23 cellular contexts compared by ENCODE assay signal in genomic region chr3:74053970-74054369, GRCh38.
DNase-seq lines count a peak whose midpoint lies in the region; ATAC-seq and TF ChIP-seq lines count a peak whose summit lies in the region.
"Had no signal": no experiment of that assay in that cellular context is flagged by ENCODE, and none has a peak within 500 bp of the region (broad histone marks: within the 10 kb centered on the region; RNA-seq: fewer than 3 reads in every experiment).

No MANE protein-coding gene starts in this region.

- intact Hi-C loops in Right ventricle myocardium superior (cut with DNase I) (no loop called here), heart left ventricle (cut with DNase I) (no loop called here), body of pancreas (cut with DNase I) (no loop called here)

- no peaks in the 10 kb centered on the region for H3K9me2 ChIP-seq in SK-N-SH

- no peak for TF ChIP-seq RAD21 in SK-N-SH (IDR thresholded peaks at IDR 0.05; ENCODE audit: low read length)

- no peak overlapping the region for H3K4me2 ChIP-seq in SK-N-SH
- H3K4me2 ChIP-seq: BLaER1 had no signal

- H3K27me3 ChIP-seq in heart left ventricle (no peaks in the 10 kb centered on the region), SK-N-SH (ENCODE audit: insufficient read depth) (no peaks in the 10 kb centered on the region), body of pancreas (no peaks in the 10 kb centered on the region)
- H3K27me3 ChIP-seq: BE2C, BLaER1 had no signal

- TF ChIP-seq POLR2A in heart left ventricle (IDR thresholded peaks at IDR 0.05) (no peak), body of pancreas (IDR thresholded peaks at IDR 0.05) (no peak)

- H3K27ac ChIP-seq in heart left ventricle: no peak overlapping the region
- no peak overlapping the region for H3K27ac ChIP-seq in SK-N-SH (ENCODE audit: low read depth in 2 of 2, low read length in 1 of 2)
- H3K27ac ChIP-seq in body of pancreas: no peak overlapping the region
- H3K27ac ChIP-seq: BLaER1 had no signal

- no peak overlapping the region for H2AFZ ChIP-seq in SK-N-SH (ENCODE audit: low read depth)

- no peak for TF ChIP-seq EP300 in SK-N-SH (IDR thresholded peaks at IDR 0.05; ENCODE audit: borderline replicate concordance in 1 of 2, low read depth in 1 of 2, low read length in 1 of 2)

- H3K4me1 ChIP-seq in heart left ventricle (no peaks in the 10 kb centered on the region), SK-N-SH (ENCODE audit: control insufficient read depth in 1 of 2, insufficient read depth in 2 of 2, low read depth in 1 of 2, low read length in 1 of 2) (no peaks in the 10 kb centered on the region; a peak in 1 of 4 replicates), body of pancreas (no peaks in the 10 kb centered on the region)
- H3K4me1 ChIP-seq: BE2C, BLaER1 had no signal

- no peaks in the 10 kb centered on the region for H3F3A ChIP-seq in SK-N-SH (replicated peaks; ENCODE audit: insufficient read depth)

- H4K20me1 ChIP-seq in SK-N-SH (ENCODE audit: insufficient read depth): no peaks in the 10 kb centered on the region
- H4K20me1 ChIP-seq: BLaER1 had no signal

- ATAC-seq in Right ventricle myocardium superior (ENCODE audit: poor library complexity): peak; percentile 41
- ATAC-seq in heart left ventricle: no peak
- no peak for ATAC-seq in body of pancreas
- ATAC-seq: GM12878 had no signal

- CTCF ChIA-PET in SK-N-SH (lab: Yijun Ruan, JAX): interaction anchor here (1.4 kb wide), 1 partner anchor 947 kb away, joined by 3 read pairs; no protein-coding TSS in a partner anchor

- POLR2A ChIA-PET in SK-N-SH (lab: Yijun Ruan, JAX): interaction anchor here (0.5 kb wide), 1 partner anchor 715 kb away, joined by 3 read pairs; no protein-coding TSS in a partner anchor

- DNase-seq in Right ventricle myocardium superior (no peak), heart left ventricle (no peak), HFF-Myc (ENCODE audit: extremely low read depth, low read depth) (peak; percentile 1), SK-N-SH (no peak), body of pancreas (no peak), H4 (ENCODE audit: low spot score) (no peak)
- DNase-seq: 8988T; ACHN; BE2C; C1 segment of cervical spinal cord; CD4-positive, alpha-beta memory T cell; CD4-positive, CD25-positive, alpha-beta regulatory T cell; CD8-positive, alpha-beta memory T cell; COR-L47; DMS 273 treated with DMSO at 0.1 percent for 48 hours; DMS153; DMS53; DMS79; DND-41; EL; GDM1 had no signal

- TF ChIP-seq CTCF in heart left ventricle (IDR thresholded peaks at IDR 0.05): no peak
- no peak for TF ChIP-seq CTCF in HFF-Myc (IDR thresholded peaks at IDR 0.05; ENCODE audit: low read depth, low read length, missing control alignments)
- TF ChIP-seq CTCF in SK-N-SH (IDR thresholded peaks at IDR 0.05): no peak
- TF ChIP-seq CTCF in body of pancreas (IDR thresholded peaks at IDR 0.05): no peak

- no peaks in the 10 kb centered on the region for H3K79me2 ChIP-seq in SK-N-SH (ENCODE audit: insufficient read depth)

- H3K9ac ChIP-seq in SK-N-SH: no peak overlapping the region
- H3K9ac ChIP-seq: BLaER1 had no signal

- no peak overlapping the region for H3K4me3 ChIP-seq in heart left ventricle
- no peak overlapping the region for H3K4me3 ChIP-seq in HFF-Myc (replicated peaks; ENCODE audit: low read depth, low read length)
- no peak overlapping the region for H3K4me3 ChIP-seq in SK-N-SH (ENCODE audit: low read depth in 2 of 2, low read length in 1 of 2)
- no peak overlapping the region for H3K4me3 ChIP-seq in body of pancreas
- H3K4me3 ChIP-seq: BLaER1, GM12878 had no signal

- H3K9me3 ChIP-seq in heart left ventricle (peaks cover 0 to 4% (median 0%) of the 10 kb centered on the region in 12 donors), SK-N-SH (no peaks in the 10 kb centered on the region), body of pancreas (no peaks in the 10 kb centered on the region)
- H3K9me3 ChIP-seq: BE2C, BLaER1 had no signal

- H3K36me3 ChIP-seq in heart left ventricle: no peaks in the 10 kb centered on the region
- H3K36me3 ChIP-seq in SK-N-SH (replicated peaks in 1 of 2; ENCODE audit: control insufficient read depth in 1 of 2, insufficient read depth in 2 of 2, low read length in 1 of 2): no peaks in the 10 kb centered on the region
- H3K36me3 ChIP-seq in body of pancreas (replicated peaks in 1 of 2; ENCODE audit: insufficient read depth in 1 of 2, low read depth in 2 of 2): no peaks in the 10 kb centered on the region
- H3K36me3 ChIP-seq: BE2C, BLaER1 had no signal

TF ChIP-seq in SK-N-SH, 30 proteins besides CTCF, POLR2A, EP300 and RAD21:
- TF ChIP-seq RXRA (IDR thresholded peaks at IDR 0.05; ENCODE audit: borderline replicate concordance, low read depth) (no peak), RCOR1 (IDR thresholded peaks at IDR 0.05; ENCODE audit: low read length) (no peak), TCF12 (IDR thresholded peaks at IDR 0.05) (peak; percentile 35; the same call in 1 of the 2 replicates), PBX3 (IDR thresholded peaks at IDR 0.05) (no peak), JUND (IDR thresholded peaks at IDR 0.05) (no peak), MEF2A (IDR thresholded peaks at IDR 0.05; ENCODE audit: borderline replicate concordance, low read depth) (no peak)
